1 cellular context compared by ENCODE assay signal in genomic region chr1:231420959-231421615, GRCh38.
TF ChIP-seq lines count a peak whose summit lies in the region.

No MANE protein-coding gene starts in this region.

TF ChIP-seq in HepG2, 621 proteins besides CTCF, POLR2A, EP300 and RAD21 (continued from another document and continues in another):
- TF ChIP-seq ZBTB26 (CRISPR knock-in tag; IDR thresholded peaks at IDR 0.05; ENCODE audit: borderline replicate concordance) (no peak), RFX3 (CRISPR knock-in tag; IDR thresholded peaks at IDR 0.05) (no peak), ZNF691 (CRISPR knock-in tag; IDR thresholded peaks at IDR 0.05; ENCODE audit: borderline replicate concordance, low read depth) (no peak), ZNF280B (CRISPR knock-in tag; IDR thresholded peaks at IDR 0.05; ENCODE audit: borderline replicate concordance) (no peak), MAZ (IDR thresholded peaks at IDR 0.05; ENCODE audit: borderline replicate concordance, low read depth, low read length) (no peak), MAZ (CRISPR knock-in tag; IDR thresholded peaks at IDR 0.05; ENCODE audit: low read depth) (no peak), ARID4A (CRISPR knock-in tag; IDR thresholded peaks at IDR 0.05; ENCODE audit: borderline replicate concordance) (peak; percentile 35; the same call in 1 of the 2 replicates), ZNF549 (CRISPR knock-in tag; IDR thresholded peaks at IDR 0.05) (no peak), PAXIP1 (CRISPR knock-in tag; conservative IDR thresholded peaks at IDR 0.05) (no peak), PATZ1 (CRISPR knock-in tag; IDR thresholded peaks at IDR 0.05) (no peak), ZNF75D (CRISPR knock-in tag; IDR thresholded peaks at IDR 0.05; ENCODE audit: borderline replicate concordance) (no peak), SMYD3 (CRISPR knock-in tag; IDR thresholded peaks at IDR 0.05) (no peak), ZNF44 (CRISPR knock-in tag; IDR thresholded peaks at IDR 0.05) (no peak), ZNF547 (CRISPR knock-in tag; IDR thresholded peaks at IDR 0.05) (no peak), HNRNPLL (IDR thresholded peaks at IDR 0.05; ENCODE audit: low read depth, low read length, poor library complexity, severe bottlenecking) (no peak), MXD3 (CRISPR knock-in tag; IDR thresholded peaks at IDR 0.05) (0 out of 2 replicates have a peak, but pooled peaks have one; percentile 4), MLLT10 (CRISPR knock-in tag; IDR thresholded peaks at IDR 0.05) (0 out of 2 replicates have a peak, but pooled peaks have one; percentile 51), FOXP4 (CRISPR knock-in tag; IDR thresholded peaks at IDR 0.05) (0 out of 2 replicates have a peak, but pooled peaks have one; percentile 1), REPIN1 (CRISPR knock-in tag; IDR thresholded peaks at IDR 0.05; ENCODE audit: borderline replicate concordance, low read depth) (no peak), PRMT3 (CRISPR knock-in tag; IDR thresholded peaks at IDR 0.05; ENCODE audit: borderline replicate concordance, low read depth) (no peak), KAT7 (CRISPR knock-in tag; IDR thresholded peaks at IDR 0.05; ENCODE audit: borderline replicate concordance) (peak; percentile 47; the same call in 1 of the 2 replicates), ZNF441 (CRISPR knock-in tag; IDR thresholded peaks at IDR 0.05; ENCODE audit: borderline replicate concordance) (no peak), TARDBP (CRISPR knock-in tag; IDR thresholded peaks at IDR 0.05) (no peak), POLR2AphosphoS5 (IDR thresholded peaks at IDR 0.05; ENCODE audit: low read depth, low read length) (no peak), ZNF225 (CRISPR knock-in tag; IDR thresholded peaks at IDR 0.05) (no peak), ZNF136 (CRISPR knock-in tag; IDR thresholded peaks at IDR 0.05; ENCODE audit: low read depth) (no peak), ELK4 (CRISPR knock-in tag; IDR thresholded peaks at IDR 0.05; ENCODE audit: borderline replicate concordance) (no peak), GABPB1 (CRISPR knock-in tag; IDR thresholded peaks at IDR 0.05) (peak; percentile 47; the same call in 1 of the 2 replicates), NFE2L2 (IDR thresholded peaks at IDR 0.05; ENCODE audit: low read length) (no peak), ZNF530 (CRISPR knock-in tag; IDR thresholded peaks at IDR 0.05; ENCODE audit: low read depth) (no peak), KMT2A (CRISPR knock-in tag; IDR thresholded peaks at IDR 0.05) (peak; percentile 83), SAP130 (CRISPR knock-in tag; IDR thresholded peaks at IDR 0.05; ENCODE audit: low read depth) (peak; percentile 62), ZNF558 (CRISPR knock-in tag; IDR thresholded peaks at IDR 0.05; ENCODE audit: borderline replicate concordance) (no peak), MLXIP (CRISPR knock-in tag; IDR thresholded peaks at IDR 0.05; ENCODE audit: borderline replicate concordance) (no peak), SKI (IDR thresholded peaks at IDR 0.05; ENCODE audit: partially characterized antibody) (no peak), NCOR1 (IDR thresholded peaks at IDR 0.05; ENCODE audit: borderline replicate concordance, low read length) (no peak), ZEB1 (IDR thresholded peaks at IDR 0.05; ENCODE audit: insufficient replicate concordance, low read depth) (no peak), SRSF9 (IDR thresholded peaks at IDR 0.05; ENCODE audit: borderline replicate concordance, insufficient read depth, low read depth, low read length, poor library complexity, severe bottlenecking) (no peak), SNRNP70 (IDR thresholded peaks at IDR 0.05; ENCODE audit: low read depth, low read length) (no peak), SOX13 (IDR thresholded peaks at IDR 0.05) (no peak), SOX13 (CRISPR knock-in tag; conservative IDR thresholded peaks at IDR 0.05 in 1 of 2, IDR thresholded peaks at IDR 0.05 in 1 of 2) (0 out of 4 replicates have a peak, but pooled peaks of 1 of the 2 experiments have one; percentile 7)
